7 cellular contexts compared by ENCODE assay signal in the genomic region with DNA sequence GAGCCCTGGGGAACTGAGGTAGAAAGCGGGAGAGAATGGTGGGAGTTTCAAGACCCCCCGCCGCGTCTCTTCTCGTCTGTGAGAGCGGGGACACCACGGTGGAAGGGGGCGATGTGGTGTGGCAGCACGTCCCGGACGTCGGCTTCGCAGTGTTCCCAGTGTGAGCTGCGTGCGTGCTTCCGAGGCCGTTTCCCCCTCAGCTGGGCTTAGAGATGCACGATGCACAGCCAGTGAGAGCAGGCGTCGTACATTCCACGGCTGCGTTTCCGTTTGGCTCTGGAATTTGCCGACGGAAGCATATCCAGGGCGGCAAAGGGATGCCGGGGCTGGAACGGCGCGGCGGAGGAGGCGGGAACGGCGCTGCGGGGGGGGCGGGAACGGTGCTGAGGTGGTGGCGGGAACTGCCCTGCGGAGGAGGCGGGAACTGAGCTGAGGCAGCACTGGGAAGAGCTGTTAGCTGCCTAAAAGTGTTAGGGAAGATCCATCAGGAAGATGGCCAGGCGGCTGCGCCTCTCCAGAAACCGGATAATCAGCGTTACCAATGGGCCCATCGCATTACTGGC. TPM values are rescaled to one million over a fixed set of nuclear protein-coding genes. Genes with fewer than 3 reads are reported as not detected.
DNase-seq lines count a peak whose midpoint lies in the region; ATAC-seq and TF ChIP-seq lines count a peak whose summit lies in the region.

No MANE protein-coding gene starts in this region.

- no peak overlapping the region for H3K4me2 ChIP-seq in mesendoderm (ENCODE audit: low read length)

- in situ Hi-C loops in GM13977 (cut with MboI; ENCODE audit: low pct_unique_long_range_greater_than_20kb, low sequenced_read_pairs, unreplicated experiment) = no loop called here

- no peak overlapping the region for H3K18ac ChIP-seq in mesendoderm (ENCODE audit: low read length)

- no peak overlapping the region for H2BK5ac ChIP-seq in mesendoderm (ENCODE audit: low read length)

- H3K36me3 ChIP-seq in endodermal cell (ENCODE audit: control insufficient read depth, insufficient read depth, low read length) (no peaks in the 10 kb centered on the region), mesendoderm (ENCODE audit: control insufficient read depth, insufficient read depth, low read length) (no peaks in the 10 kb centered on the region), upper lobe of left lung (no peaks in the 10 kb centered on the region)

- ATAC-seq in upper lobe of left lung (ENCODE audit: low FRiP score in 2 of 2) (peak; percentile 53 to 72), HG03159 (IDR thresholded peaks at IDR 0.05; ENCODE audit: unreplicated experiment) (no peak)

- peaks cover 41% of the 10 kb centered on the region for H3K9me3 Mint-ChIP-seq in endodermal cell

- TF ChIP-seq EP300 in upper lobe of left lung (IDR thresholded peaks at IDR 0.05) = peak in 2 of 4 donors; percentile 35 to 87

- no peak overlapping the region for H3K27ac ChIP-seq in endodermal cell (ENCODE audit: low read depth, low read length)
- H3K27ac ChIP-seq in mesendoderm (ENCODE audit: low read depth, low read length) = no peak overlapping the region
- H3K27ac ChIP-seq in upper lobe of left lung = peak overlapping the region; percentile 68 to 80 (median 76)

- 18 to 22% methylated on average over 27 to 44 of the region's 45 CpGs for WGBS in endodermal cell (ENCODE audit: insufficient coverage in 1 of 2, insufficient read length in 1 of 2), 2 experiments
- WGBS in mesendoderm (ENCODE audit: extremely low coverage, insufficient coverage, low lambda C conversion rate) = no CpG with 5 or more reads among the region's 45 CpGs
- 28 to 58% methylated on average over 17 to 38 of the region's 45 CpGs for WGBS in upper lobe of left lung, 2 donors

- peak overlapping the region; percentile 80 for H3K27ac Mint-ChIP-seq in endodermal cell

- H3K56ac ChIP-seq in mesendoderm (ENCODE audit: low read length) = no peak overlapping the region

- TF ChIP-seq POLR2A in upper lobe of left lung (IDR thresholded peaks at IDR 0.05) = no peak

- peaks cover 7% of the 10 kb centered on the region for H3K4me1 Mint-ChIP-seq in endodermal cell

- peaks cover 24% of the 10 kb centered on the region for H3K9me3 ChIP-seq in endodermal cell (ENCODE audit: control insufficient read depth, low read length)
- peaks cover 13 to 19% (median 17%) of the 10 kb centered on the region in 4 donors for H3K9me3 ChIP-seq in upper lobe of left lung

- peak overlapping the region; percentile 58 for H3K4me3 Mint-ChIP-seq in endodermal cell

- H4K5ac ChIP-seq in mesendoderm (ENCODE audit: low read length) = no peak overlapping the region

- H3K79me1 ChIP-seq in mesendoderm (ENCODE audit: low read length) = no peaks in the 10 kb centered on the region

- no peak overlapping the region for H3K23ac ChIP-seq in mesendoderm (ENCODE audit: low read length)

- H3K9ac ChIP-seq in endodermal cell (ENCODE audit: extremely low read depth, low read length, poor library complexity, severe bottlenecking) (peak overlapping the region; percentile 44), mesendoderm (ENCODE audit: low read length) (no peak overlapping the region)

- no peaks in the 10 kb centered on the region for H3K79me2 ChIP-seq in mesendoderm (ENCODE audit: control insufficient read depth, insufficient read depth, low read length)

- no peak overlapping the region for H4K8ac ChIP-seq in mesendoderm (ENCODE audit: low read depth, low read length)

- TF ChIP-seq CTCF in endodermal cell (conservative IDR thresholded peaks at IDR 0.05) = no peak
- TF ChIP-seq CTCF in upper lobe of left lung (IDR thresholded peaks at IDR 0.05) = no peak
- no peak for TF ChIP-seq CTCF in GM13977 (IDR thresholded peaks at IDR 0.05; ENCODE audit: extremely low read depth, insufficient read depth, missing control alignments)

- H3K4me3 ChIP-seq in endodermal cell (ENCODE audit: low read length) (peak overlapping the region; percentile 78), mesendoderm (ENCODE audit: low read length) (no peak overlapping the region), upper lobe of left lung (peak overlapping the region in 3 of 4 donors; percentile 23 to 45 (median 41))

- no peak overlapping the region for H3K4ac ChIP-seq in mesendoderm (ENCODE audit: low read depth, low read length)

- H3K27me3 Mint-ChIP-seq in endodermal cell (ENCODE audit: insufficient read depth) = peaks cover 28% of the 10 kb centered on the region

- peaks cover 10% of the 10 kb centered on the region for H3K36me3 Mint-ChIP-seq in endodermal cell (ENCODE audit: low read depth)

- DNase-seq in ELF-1 (ENCODE audit: low read depth, low spot score) = peak; percentile 91
- peak; percentile 57 for DNase-seq in NCI-H2227 treated with DMSO at 0.1 percent for 48 hours (lab: John Stamatoyannopoulos, UW)
- DNase-seq in endodermal cell = peak; percentile 85
- peak; percentile 59 for DNase-seq in mesendoderm
- peak in 1 of 2 donors; percentile 85 for DNase-seq in upper lobe of left lung
- no peak for DNase-seq in GM13977 (ENCODE audit: low spot score)

- H2BK15ac ChIP-seq in mesendoderm (replicated peaks; ENCODE audit: low read depth) = no peak overlapping the region

- H2BK120ac ChIP-seq in mesendoderm (ENCODE audit: low read depth, low read length) = no peak overlapping the region

- H3K4me1 ChIP-seq in endodermal cell (ENCODE audit: control insufficient read depth, insufficient read depth, low read length) (no peaks in the 10 kb centered on the region), mesendoderm (ENCODE audit: control insufficient read depth, low read depth, low read length) (no peaks in the 10 kb centered on the region), upper lobe of left lung (peaks cover 14 to 27% (median 20%) of the 10 kb centered on the region in 4 donors)

- H3K27me3 ChIP-seq in endodermal cell (ENCODE audit: control insufficient read depth, insufficient read depth, low read length, poor library complexity, severe bottlenecking) = no peaks in the 10 kb centered on the region
- H3K27me3 ChIP-seq in mesendoderm (ENCODE audit: insufficient read depth, low read length, poor library complexity) = no peaks in the 10 kb centered on the region
- no peaks in the 10 kb centered on the region for H3K27me3 ChIP-seq in upper lobe of left lung

- H2AK5ac ChIP-seq in mesendoderm (ENCODE audit: low read length) = no peak overlapping the region

RNA-seq across cellular contexts. Expression of a gene that starts 37.7 kb away (rescaled TPM):
- 1 to 10 TPM in 1 of 2 donors, not detected in 1; 1.3 TPM for total RNA-seq in endodermal cell
- 0.53 TPM for polyA plus RNA-seq in endodermal cell (2013, experiment 1 of 2)
- 0.79 TPM for polyA plus RNA-seq in endodermal cell (2013, experiment 2 of 2)
- polyA plus RNA-seq in mesendoderm (2013, experiment 1 of 2) = 0.24 TPM
- polyA plus RNA-seq in mesendoderm (2013, experiment 2 of 2) = 0.31 TPM
- total RNA-seq in upper lobe of left lung = under 1 TPM in 3 of 6 donors, not detected in 3; 0.17 to 0.54 (median 0.30) TPM

RNA-seq across cellular contexts. Expression of a gene that starts 43.8 kb away (rescaled TPM):
- total RNA-seq in endodermal cell (not detected), upper lobe of left lung (not detected)
- not detected for polyA plus RNA-seq in endodermal cell (2013, experiment 1 of 2)
- 0.04 TPM for polyA plus RNA-seq in endodermal cell (2013, experiment 2 of 2)
- polyA plus RNA-seq in mesendoderm (2013, experiment 1 of 2) = 0.04 TPM
- 0.03 TPM for polyA plus RNA-seq in mesendoderm (2013, experiment 2 of 2)

Comparison
In these comparisons a context has a peak if more than half of its experiments do, and no peak if none do; other contexts are left out.
1. H3K27ac ChIP-seq: peak in upper lobe of left lung (4 of 4); none in endodermal cell (single experiment) and mesendoderm (single experiment).